10 cellular contexts compared by ENCODE assay signal in the genomic region with DNA sequence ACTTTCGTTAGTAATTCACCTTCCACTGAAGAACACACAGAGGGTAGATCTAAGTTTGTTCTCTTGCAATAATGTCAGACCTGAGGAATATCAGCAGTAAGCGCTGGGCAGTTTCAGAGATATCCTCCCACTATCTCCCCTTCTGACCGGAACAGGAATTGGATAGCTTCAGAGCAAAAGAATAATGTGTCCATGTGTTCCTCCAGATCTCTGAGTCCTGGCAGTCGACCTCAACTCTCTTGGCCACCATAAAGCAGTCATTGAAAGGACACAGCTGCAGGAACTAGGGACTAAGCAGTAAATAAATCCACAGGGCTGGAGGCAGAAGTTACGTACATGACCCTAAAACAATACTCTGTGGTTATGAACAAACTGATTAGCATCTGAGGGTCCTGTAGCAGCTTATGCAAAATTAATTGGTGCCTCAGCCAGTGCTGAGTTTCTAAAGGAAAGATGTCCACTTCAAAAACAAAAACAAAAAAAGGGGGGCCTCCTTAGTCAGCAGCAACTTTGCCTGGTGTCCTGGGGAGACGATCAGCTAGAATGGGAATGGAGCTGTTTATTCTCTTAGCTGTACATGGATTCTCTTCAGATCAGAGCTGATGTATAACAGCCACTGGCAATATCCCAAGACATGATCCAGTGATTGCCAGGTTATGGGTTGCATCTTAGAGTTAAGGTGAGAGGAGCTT. TPM values are rescaled to one million over a fixed set of nuclear protein-coding genes. Genes with fewer than 3 reads are reported as not detected.
DNase-seq lines count a peak whose midpoint lies in the region; ATAC-seq and TF ChIP-seq lines count a peak whose summit lies in the region.
"Had no signal": no experiment of that assay in that cellular context is flagged by ENCODE, and none has a peak within 500 bp of the region (broad histone marks: within the 10 kb centered on the region; RNA-seq: fewer than 3 reads in every experiment).

No MANE protein-coding gene starts in this region.

- H2BK120ac ChIP-seq in mesenchymal stem cell (ENCODE audit: low read depth, low read length) = no peak overlapping the region

- H3K9me3 ChIP-seq in mesenchymal stem cell (ENCODE audit: control insufficient read depth, low read length) = no peaks in the 10 kb centered on the region
- H3K9me3 ChIP-seq: neutrophil had no signal

- H3K4me3 ChIP-seq in dorsolateral prefrontal cortex = peak overlapping the region in 54 of 59 donors; percentile 5 to 60 (median 34)
- peak overlapping the region in 1 of 2 experiments; percentile 57 for H3K4me3 ChIP-seq in mesenchymal stem cell (ENCODE audit: insufficient read depth in 1 of 2, low read depth in 1 of 2, low read length in 2 of 2)

- H3K9ac ChIP-seq in mesenchymal stem cell (ENCODE audit: low read length) = peak overlapping the region; percentile 91

- H3K27me3 ChIP-seq in dorsolateral prefrontal cortex (no peaks in the 10 kb centered on the region), mesenchymal stem cell (ENCODE audit: control insufficient read depth in 1 of 2, insufficient read depth in 1 of 2, low read length in 2 of 2) (no peaks in the 10 kb centered on the region)

- ATAC-seq in HG02763 (IDR thresholded peaks at IDR 0.05; ENCODE audit: unreplicated experiment) (no peak), HG02870 (IDR thresholded peaks at IDR 0.05; ENCODE audit: unreplicated experiment) (no peak)

- H3K27ac ChIP-seq in dorsolateral prefrontal cortex (peak overlapping the region; percentile 60 to 100 (median 93)), mesenchymal stem cell (ENCODE audit: low read length, poor library complexity, severe bottlenecking) (no peak overlapping the region)
- H3K27ac ChIP-seq: neutrophil had no signal

- peak overlapping the region; percentile 45 for H4K8ac ChIP-seq in mesenchymal stem cell (ENCODE audit: low read length)

- H3K18ac ChIP-seq in mesenchymal stem cell (ENCODE audit: low read depth in 1 of 2, low read length in 2 of 2) = peak overlapping the region in 1 of 2 experiments; percentile 57

- H2BK12ac ChIP-seq in mesenchymal stem cell (ENCODE audit: low read length in 2 of 2) = peak overlapping the region in 1 of 2 experiments; percentile 81

- peaks cover 5% of the 10 kb centered on the region for H3K79me1 ChIP-seq in mesenchymal stem cell (replicated peaks; ENCODE audit: low read length, poor library complexity, severe bottlenecking)

- TF ChIP-seq CTCF in dorsolateral prefrontal cortex (IDR thresholded peaks at IDR 0.05 in 54 of 56, conservative IDR thresholded peaks at IDR 0.05 in 2 of 56; ENCODE audit: low read depth in 1 of 56, partially characterized antibody in 56 of 56) = peak in 6 of 56 donors; percentile 11 to 20 (median 16)

- H3K14ac ChIP-seq in mesenchymal stem cell (ENCODE audit: low read length in 2 of 2) = no peak overlapping the region

- no peak overlapping the region for H3K23ac ChIP-seq in mesenchymal stem cell (ENCODE audit: low read length in 2 of 2)

- H2AFZ ChIP-seq in mesenchymal stem cell (ENCODE audit: low read depth, low read length) = peak overlapping the region; percentile 27

- H3K4me2 ChIP-seq in mesenchymal stem cell (ENCODE audit: low read length, poor library complexity, severe bottlenecking) = no peak overlapping the region

- intact Hi-C loops in dorsolateral prefrontal cortex (cut with DNase I) = loop anchor here (2.0 to 10.0 kb wide), 4 partner anchors 33 to 314 kb away; a partner anchor contains a TSS

- H4K91ac ChIP-seq in mesenchymal stem cell (ENCODE audit: low read length) = no peak overlapping the region

- H2AK5ac ChIP-seq in mesenchymal stem cell (ENCODE audit: low read length, severe bottlenecking) = peak overlapping the region; percentile 80

- H3K36me3 ChIP-seq in mesenchymal stem cell (ENCODE audit: control insufficient read depth in 1 of 2, insufficient read depth in 2 of 2, low read depth in 1 of 2, low read length in 2 of 2) = no peaks in the 10 kb centered on the region
- H3K36me3 ChIP-seq: neutrophil had no signal

- no peak overlapping the region for H2BK5ac ChIP-seq in mesenchymal stem cell (ENCODE audit: low read depth, low read length, poor library complexity, severe bottlenecking)

- H2BK15ac ChIP-seq in mesenchymal stem cell (ENCODE audit: low read depth, poor library complexity, severe bottlenecking) = no peak overlapping the region

- WGBS in mesenchymal stem cell = 48% methylated on average over 5 of the region's 6 CpGs

- H3K4me1 ChIP-seq in mesenchymal stem cell (ENCODE audit: control insufficient read depth, insufficient read depth, low read depth, low read length) = peaks cover 4% of the 10 kb centered on the region

- DNase-seq in LHCN-M2 (ENCODE audit: low read depth) (peak; percentile 87), dorsolateral prefrontal cortex (peak in 6 of 10 donors; percentile 36 to 80 (median 67)), mesenchymal stem cell (peak; percentile 76), superior temporal gyrus (ENCODE audit: extremely low spot score) (peak; percentile 95), NCI-H82 treated with DMSO at 0.1 percent for 48 hours (lab: John Stamatoyannopoulos, UW; ENCODE audit: unreplicated experiment) (no peak), NOMO-1 treated with DMSO at 0.1 percent for 48 hours (lab: John Stamatoyannopoulos, UW; ENCODE audit: unreplicated experiment) (no peak)
- DNase-seq: cortex of kidney had no signal

- H3K4ac ChIP-seq in mesenchymal stem cell (ENCODE audit: low read depth in 1 of 2, low read length in 2 of 2) = no peak overlapping the region

RNA-seq across cellular contexts. Expression of a gene that starts 6.4 kb away (rescaled TPM):
- total RNA-seq in LHCN-M2 (2014; rRNA removed) = 1.6 and 2.2 TPM in 2 replicates
- polyA plus RNA-seq in LHCN-M2 (2012) = 1.3 TPM
- total RNA-seq in dorsolateral prefrontal cortex = 10 to 100 TPM; 15.2 to 51.9 (median 26.9) TPM
- 13.7 TPM for polyA plus RNA-seq in mesenchymal stem cell (2013, experiment 1 of 2)
- polyA plus RNA-seq in mesenchymal stem cell (2013, experiment 2 of 2) = 14.3 TPM

RNA-seq across cellular contexts. Expression of a gene that starts 57.1 kb away (rescaled TPM):
- not detected in 2 replicates for total RNA-seq in LHCN-M2 (2014; rRNA removed)
- not detected for polyA plus RNA-seq in LHCN-M2 (2012)
- 10 to 100 TPM in 13 of 120 experiments, 1 to 10 TPM in 107; 2.2 to 13.6 (median 6.8) TPM for total RNA-seq in dorsolateral prefrontal cortex
- polyA plus RNA-seq in mesenchymal stem cell (2013, experiment 1 of 2) = 0.03 TPM
- not detected for polyA plus RNA-seq in mesenchymal stem cell (2013, experiment 2 of 2)

RNA-seq across cellular contexts. Expression of a gene that starts 57.6 kb away (rescaled TPM):
- total RNA-seq in LHCN-M2 (2014; rRNA removed) (6.0 and 7.9 TPM in 2 replicates), dorsolateral prefrontal cortex (10 to 100 TPM in 70 of 120 experiments, 1 to 10 TPM in 50; 5.6 to 16.0 (median 10.5) TPM)
- 1.9 TPM for polyA plus RNA-seq in LHCN-M2 (2012)
- polyA plus RNA-seq in mesenchymal stem cell (2013, experiment 1 of 2) = 0.91 TPM
- polyA plus RNA-seq in mesenchymal stem cell (2013, experiment 2 of 2) = 0.85 TPM

Comparison
In these comparisons a context has a peak if more than half of its experiments do, and no peak if none do; other contexts are left out.
1. DNase-seq: peak in LHCN-M2 (single experiment), dorsolateral prefrontal cortex (6 of 10), mesenchymal stem cell (single experiment) and superior temporal gyrus (single experiment); none in NCI-H82 treated with DMSO at 0.1 percent for 48 hours (single experiment) and NOMO-1 treated with DMSO at 0.1 percent for 48 hours (single experiment).